In the genomic region with DNA sequence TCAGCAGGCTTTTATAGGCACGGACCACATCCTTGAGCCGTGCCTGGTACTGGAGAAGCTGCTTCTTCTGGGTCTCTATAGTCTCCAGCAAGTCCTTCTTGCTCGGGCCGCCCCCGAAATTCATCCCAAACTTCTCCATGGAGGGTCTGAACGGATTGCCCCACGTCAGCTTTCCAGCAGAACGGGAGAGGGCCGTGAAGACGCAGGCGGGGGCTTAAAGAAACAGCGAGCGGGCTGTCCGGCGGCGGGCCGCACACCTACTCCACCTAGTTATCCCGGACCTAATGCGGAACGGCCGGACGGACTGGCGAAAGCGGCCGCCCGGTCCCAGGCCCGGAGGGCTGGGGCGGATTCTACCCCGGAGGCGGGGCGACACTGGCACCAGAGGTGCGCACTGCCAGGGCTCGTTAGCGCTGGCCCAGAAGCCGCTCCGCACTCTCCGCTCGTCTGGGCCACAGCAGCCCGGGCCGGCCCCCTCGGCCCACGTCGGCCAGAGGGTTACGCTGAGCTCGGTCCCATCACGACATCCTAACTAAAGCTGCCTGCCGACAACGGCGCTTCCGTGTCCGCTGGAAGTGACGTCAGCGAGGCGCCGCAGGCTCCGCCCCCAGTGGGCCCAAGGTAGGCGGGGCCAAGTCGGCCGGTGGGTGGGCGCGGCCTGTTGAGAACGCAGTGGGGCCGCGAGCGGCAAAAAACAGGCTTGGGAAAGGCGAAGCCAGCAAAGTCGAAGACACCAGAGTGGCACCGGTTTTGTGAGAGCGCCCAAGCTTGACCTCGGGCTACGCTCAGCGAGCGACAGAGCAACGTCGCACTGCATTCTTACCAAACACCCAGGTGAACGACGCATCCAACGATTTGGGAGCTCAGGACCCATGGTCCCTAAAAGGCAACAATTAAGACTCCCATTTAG, we compare ENCODE assay signal across 8 cellular contexts. TPM values are rescaled to one million over a fixed set of nuclear protein-coding genes. Genes with fewer than 3 reads are reported as not detected.
A peak's percentile ranks its signal among the peaks of the same experiment; 100 is the strongest.
DNase-seq lines count a peak whose midpoint lies in the region; ATAC-seq and TF ChIP-seq lines count a peak whose summit lies in the region.

Gene GCC1, minus strand, starts transcription at position 553 of the 910 bp plus-strand sequence. Its CDS starts 414 bp downstream, at position 139.

- H3K27ac ChIP-seq in endodermal cell (ENCODE audit: low read depth, low read length), result peak within 1 kb of the TSS; percentile 40

- 6 to 16% methylated on average over 44 to 78 of the region's 78 CpGs for WGBS in endodermal cell (ENCODE audit: insufficient coverage in 1 of 2, insufficient read length in 1 of 2), 2 experiments

- BruUV-seq in Caco-2 (replicated peaks; lab: Mats Ljungman, UMichigan), result TSS peak; percentile 32

- POLR2A ChIA-PET in Caco-2 (lab: Charles Lee), result interaction anchor here (1.0 to 1.7 kb wide), 4 partner anchors 27 to 193 kb away, joined by 3 to 8 read pairs (median 4); partner anchors contain the start of gene ZNF800

- H3K4me3 Mint-ChIP-seq in Caco-2 (ENCODE audit: unreplicated experiment) (peak within 1 kb of the TSS; percentile 83), endodermal cell (peak within 1 kb of the TSS; percentile 85), mesothelial cell of epicardium (peak within 1 kb of the TSS; percentile 90)

- H3K27me3 Mint-ChIP-seq in Caco-2 (ENCODE audit: insufficient read depth, unreplicated experiment), result no peaks in the 10 kb centered on the region
- peaks cover 21% of the 10 kb centered on the region for H3K27me3 Mint-ChIP-seq in endodermal cell (ENCODE audit: insufficient read depth)
- no peaks in the 10 kb centered on the region for H3K27me3 Mint-ChIP-seq in mesothelial cell of epicardium (ENCODE audit: low read depth)

- H3K4me1 Mint-ChIP-seq in Caco-2 (ENCODE audit: low read depth, unreplicated experiment) (peaks cover 34% of the 10 kb centered on the region), endodermal cell (peaks cover 24% of the 10 kb centered on the region), mesothelial cell of epicardium (peaks cover 48% of the 10 kb centered on the region)

- intact Hi-C loops in Caco-2 (cut with micrococcal nuclease; ENCODE audit: unreplicated experiment), result loop anchor here (10.0 kb wide), 1 partner anchor 190 kb away; the partner anchor contains the start of gene ZNF800

- H3K27me3 ChIP-seq in Caco-2 (replicated peaks; ENCODE audit: control insufficient read depth, insufficient read depth, low read length) (no peaks in the 10 kb centered on the region), NT2/D1 (ENCODE audit: insufficient read depth, insufficient read length) (peaks cover 24% of the 10 kb centered on the region), endodermal cell (ENCODE audit: control insufficient read depth, insufficient read depth, low read length, poor library complexity, severe bottlenecking) (no peaks in the 10 kb centered on the region)

- H3K36me3 ChIP-seq in Caco-2 (ENCODE audit: control insufficient read depth, insufficient read depth, low read length), result peaks cover 4% of the 10 kb centered on the region
- H3K36me3 ChIP-seq in NT2/D1 (ENCODE audit: insufficient read depth, insufficient read length, low read length), result peaks cover 47% of the 10 kb centered on the region
- peaks cover 41% of the 10 kb centered on the region for H3K36me3 ChIP-seq in endodermal cell (ENCODE audit: control insufficient read depth, insufficient read depth, low read length)

- no peaks in the 10 kb centered on the region for H3K9me3 ChIP-seq in Caco-2
- peaks cover 6% of the 10 kb centered on the region; the same call in 1 of the 2 replicates for H3K9me3 ChIP-seq in NT2/D1 (ENCODE audit: insufficient read depth, low read length)
- H3K9me3 ChIP-seq in endodermal cell (ENCODE audit: control insufficient read depth, low read length), result peaks cover 5% of the 10 kb centered on the region

- ATAC-seq in GM21360 (IDR thresholded peaks at IDR 0.05; ENCODE audit: unreplicated experiment), result peak; percentile 77

- H3K4me3 ChIP-seq in Caco-2 (ENCODE audit: low read depth, low read length) (peak within 1 kb of the TSS; percentile 94), NT2/D1 (ENCODE audit: insufficient read length, low read depth) (peak within 1 kb of the TSS; percentile 84), endodermal cell (ENCODE audit: low read length) (peak within 1 kb of the TSS; percentile 94)

- H3K4me1 ChIP-seq in Caco-2 (peaks cover 30% of the 10 kb centered on the region), NT2/D1 (ENCODE audit: insufficient read depth, insufficient read length) (peaks cover 5% of the 10 kb centered on the region), endodermal cell (ENCODE audit: control insufficient read depth, insufficient read depth, low read length) (peaks cover 17% of the 10 kb centered on the region)

- H3K9me3 Mint-ChIP-seq in Caco-2 (ENCODE audit: unreplicated experiment) (no peaks in the 10 kb centered on the region), endodermal cell (no peaks in the 10 kb centered on the region), mesothelial cell of epicardium (no peaks in the 10 kb centered on the region)

- CTCF ChIA-PET in Caco-2 (lab: Charles Lee), result no interaction called here

- H3K27ac Mint-ChIP-seq in Caco-2 (ENCODE audit: unreplicated experiment) (peak within 1 kb of the TSS; percentile 87), endodermal cell (peak within 1 kb of the TSS; percentile 88), mesothelial cell of epicardium (peak within 1 kb of the TSS; percentile 93)

- peak within 1 kb of the TSS; percentile 85 for H3K9ac ChIP-seq in NT2/D1 (ENCODE audit: insufficient read length, low read depth)
- peak within 1 kb of the TSS; percentile 82 for H3K9ac ChIP-seq in endodermal cell (ENCODE audit: extremely low read depth, low read length, poor library complexity, severe bottlenecking)

- H3K36me3 Mint-ChIP-seq in Caco-2 (ENCODE audit: insufficient read depth, unreplicated experiment) (peaks cover 25% of the 10 kb centered on the region), endodermal cell (ENCODE audit: low read depth) (peaks cover 37% of the 10 kb centered on the region), mesothelial cell of epicardium (peaks cover 19% of the 10 kb centered on the region)

- no peak for TF ChIP-seq CTCF in Caco-2 (IDR thresholded peaks at IDR 0.05; ENCODE audit: insufficient read depth in 1 of 2, low read depth in 1 of 2, low read length in 1 of 2, severe bottlenecking in 1 of 2, unreplicated experiment in 1 of 2)
- TF ChIP-seq CTCF in endodermal cell (conservative IDR thresholded peaks at IDR 0.05), result no peak
- TF ChIP-seq CTCF in mesothelial cell of epicardium (IDR thresholded peaks at IDR 0.05; ENCODE audit: unreplicated experiment), result no peak

- DNase-seq in Caco-2, result peak; percentile 91 to 96
- peak; percentile 92 for DNase-seq in HT-29 (ENCODE audit: low spot score)
- peak; percentile 78 for DNase-seq in NT2/D1 (ENCODE audit: low read depth, low spot score)
- peak; percentile 78 for DNase-seq in activated CD8-positive, alpha-beta memory T cell treated with anti-CD3 and anti-CD28 coated beads, Interleukin-2, amount 50 U/mL, for 24 hours (ENCODE audit: extremely low read depth)
- peak; percentile 98 for DNase-seq in endodermal cell
- peak; percentile 90 to 98 for DNase-seq in mesothelial cell of epicardium (ENCODE audit: low spot score in 2 of 2, unreplicated experiment in 2 of 2)
- peak; percentile 84 to 89 for DNase-seq in stimulated activated CD8-positive, alpha-beta memory T cell treated with anti-CD3 and anti-CD28 coated beads, Interleukin-15, amount 100 ng/mL, for 48 hours (ENCODE audit: low read depth in 2 of 2)

RNA-seq across cellular contexts. Expression of gene GCC1, which starts in this region (rescaled TPM):
- total RNA-seq in Caco-2 (2022), result 23.0 and 26.6 TPM in 2 replicates
- total RNA-seq in HT-29 (2014; rRNA removed; shearing (Covaris generic)), result 14.7 and 15.1 TPM in 2 replicates
- 10 to 100 TPM; 14.8 to 15.3 TPM for total RNA-seq in endodermal cell
- 11.7 TPM for polyA plus RNA-seq in endodermal cell (2013, experiment 1 of 2)
- 8.9 TPM for polyA plus RNA-seq in endodermal cell (2013, experiment 2 of 2)
- total RNA-seq in mesothelial cell of epicardium, result 16.6 to 17.5 TPM (median 17.2 TPM) in 3 replicates

Comparison
In these comparisons a context has a peak if more than half of its experiments do, and no peak if none do; other contexts are left out.
1. Peak in every context shown above with its lines: DNase-seq, ATAC-seq, H3K4me3 ChIP-seq and H3K27ac ChIP-seq.